6 cellular contexts compared by ENCODE assay signal in genomic region chr17:72708682-72709081, GRCh38.
DNase-seq lines count a peak whose midpoint lies in the region; ATAC-seq and TF ChIP-seq lines count a peak whose summit lies in the region.
"Not testable (repeated sequence)": the region's sequence is repeated elsewhere in the genome, so short reads cannot be mapped to it uniquely, and the experiment has no call there.

No MANE protein-coding gene starts in this region.

- WGBS in esophagus squamous epithelium, 2 donors: 56 to 75% methylated on average over 9 of the region's 9 CpGs

- CTCF ChIA-PET in T-cell (lab: Charles Lee) (interaction anchor here (0.6 to 1.0 kb wide), 3 partner anchors 14 to 663 kb away, joined by 3 to 4 read pairs (median 3); no protein-coding TSS in a partner anchor), MCF 10A (lab: Yijun Ruan, JAX) (interaction anchor here (0.6 to 1.4 kb wide), 2 partner anchors 16 to 1297 kb away, joined by 3 to 5 read pairs; no protein-coding TSS in a partner anchor)
- CTCF ChIA-PET in activated CD8-positive, alpha-beta memory T cell treated with anti-CD3 and anti-CD28 coated beads, Interleukin-2, amount 10 ng/mL, durations not matched to agents 7 days and 5 days (lab: Charles Lee): interaction anchor here (0.6 to 1.3 kb wide), 3 partner anchors 8 to 152 kb away, joined by 3 read pairs; no protein-coding TSS in a partner anchor
- CTCF ChIA-PET in activated naive CD4-positive, alpha-beta T cell treated with anti-CD3 and anti-CD28 coated beads for 36 hours (lab: Charles Lee): interaction anchor here (1.1 kb wide), 1 partner anchor 17 kb away, joined by 4 read pairs; no protein-coding TSS in a partner anchor

- H3K9me3 ChIP-seq in esophagus squamous epithelium: not testable (repeated sequence)

- not testable (repeated sequence) for H3K27me3 ChIP-seq in esophagus squamous epithelium

- not testable (repeated sequence) for H3K36me3 ChIP-seq in esophagus squamous epithelium

- H3K4me3 Mint-ChIP-seq in T-cell: peak overlapping the region in 1 of 3 donors; percentile 8
- peak overlapping the region; percentile 36 for H3K4me3 Mint-ChIP-seq in activated CD4-positive, alpha-beta T cell treated with anti-CD3 and anti-CD28 coated beads, Interleukin-2, amount 10 ng/mL, durations not matched to agents 24 days and 14 days
- H3K4me3 Mint-ChIP-seq in activated CD8-positive, alpha-beta memory T cell treated with anti-CD3 and anti-CD28 coated beads, Interleukin-2, amount 10 ng/mL, durations not matched to agents 7 days and 5 days; activated naive CD4-positive, alpha-beta T cell treated with anti-CD3 and anti-CD28 coated beads for 36 hours; MCF 10A (ENCODE audit: unreplicated experiment): not testable (repeated sequence)

- not testable (repeated sequence) for DNase-seq in T-cell; activated CD8-positive, alpha-beta memory T cell treated with anti-CD3 and anti-CD28 coated beads, Interleukin-2, amount 10 ng/mL, durations not matched to agents 7 days and 5 days; activated naive CD4-positive, alpha-beta T cell treated with anti-CD3 and anti-CD28 coated beads for 36 hours; MCF 10A (ENCODE audit: unreplicated experiment); esophagus squamous epithelium (lab: John Stamatoyannopoulos, UW)
- DNase-seq in activated CD4-positive, alpha-beta T cell treated with anti-CD3 and anti-CD28 coated beads, Interleukin-2, amount 10 ng/mL, durations not matched to agents 24 days and 14 days: peak; percentile 80

- not testable (repeated sequence) for H3K27me3 Mint-ChIP-seq in T-cell; activated CD4-positive, alpha-beta T cell treated with anti-CD3 and anti-CD28 coated beads, Interleukin-2, amount 10 ng/mL, durations not matched to agents 24 days and 14 days; activated CD8-positive, alpha-beta memory T cell treated with anti-CD3 and anti-CD28 coated beads, Interleukin-2, amount 10 ng/mL, durations not matched to agents 7 days and 5 days; activated naive CD4-positive, alpha-beta T cell treated with anti-CD3 and anti-CD28 coated beads for 36 hours (ENCODE audit: low read depth); MCF 10A (ENCODE audit: insufficient read depth, unreplicated experiment)

- H3K27ac Mint-ChIP-seq in T-cell: peak overlapping the region; percentile 12 to 60
- peak overlapping the region; percentile 78 for H3K27ac Mint-ChIP-seq in activated CD4-positive, alpha-beta T cell treated with anti-CD3 and anti-CD28 coated beads, Interleukin-2, amount 10 ng/mL, durations not matched to agents 24 days and 14 days
- peak overlapping the region; percentile 7 for H3K27ac Mint-ChIP-seq in activated CD8-positive, alpha-beta memory T cell treated with anti-CD3 and anti-CD28 coated beads, Interleukin-2, amount 10 ng/mL, durations not matched to agents 7 days and 5 days
- H3K27ac Mint-ChIP-seq in activated naive CD4-positive, alpha-beta T cell treated with anti-CD3 and anti-CD28 coated beads for 36 hours: peak overlapping the region; percentile 20
- peak overlapping the region; percentile 6 for H3K27ac Mint-ChIP-seq in MCF 10A (ENCODE audit: low read depth, unreplicated experiment)

- H3K4me3 ChIP-seq in esophagus squamous epithelium: not testable (repeated sequence)

- intact Hi-C loops in activated CD4-positive, alpha-beta T cell treated with anti-CD3 and anti-CD28 coated beads, Interleukin-2, amount 10 ng/mL, durations not matched to agents 24 days and 14 days (cut with micrococcal nuclease); activated naive CD4-positive, alpha-beta T cell treated with anti-CD3 and anti-CD28 coated beads for 36 hours (cut with micrococcal nuclease); MCF 10A (cut with micrococcal nuclease): not testable (repeated sequence)
- intact Hi-C loops in esophagus squamous epithelium (cut with DNase I): loop anchor here (10.0 kb wide), 1 partner anchor 124 kb away; no protein-coding TSS in a partner anchor

- POLR2A ChIA-PET in T-cell (lab: Charles Lee): not testable (repeated sequence)
- POLR2A ChIA-PET in MCF 10A (lab: Yijun Ruan, JAX): interaction anchor here (1.3 kb wide), 2 partner anchors 116 to 117 kb away, joined by 3 read pairs; no protein-coding TSS in a partner anchor

- peaks cover 0 to 60% (median 12%) of the 10 kb centered on the region in 3 donors for H3K4me1 ChIP-seq in esophagus squamous epithelium

- TF ChIP-seq CTCF in MCF 10A (IDR thresholded peaks at IDR 0.05; ENCODE audit: unreplicated experiment); esophagus squamous epithelium (IDR thresholded peaks at IDR 0.05): not testable (repeated sequence)

- H3K4me1 Mint-ChIP-seq in T-cell (peaks cover 14 to 36% (median 21%) of the 10 kb centered on the region in 3 donors), MCF 10A (ENCODE audit: insufficient read depth, unreplicated experiment) (peaks cover 21% of the 10 kb centered on the region)
- H3K4me1 Mint-ChIP-seq in activated CD4-positive, alpha-beta T cell treated with anti-CD3 and anti-CD28 coated beads, Interleukin-2, amount 10 ng/mL, durations not matched to agents 24 days and 14 days: peaks cover 49% of the 10 kb centered on the region
- peaks cover 36% of the 10 kb centered on the region for H3K4me1 Mint-ChIP-seq in activated CD8-positive, alpha-beta memory T cell treated with anti-CD3 and anti-CD28 coated beads, Interleukin-2, amount 10 ng/mL, durations not matched to agents 7 days and 5 days
- peaks cover 24% of the 10 kb centered on the region for H3K4me1 Mint-ChIP-seq in activated naive CD4-positive, alpha-beta T cell treated with anti-CD3 and anti-CD28 coated beads for 36 hours (ENCODE audit: low read depth)

- peak overlapping the region; percentile 42 to 84 (median 61) for H3K27ac ChIP-seq in esophagus squamous epithelium

- ATAC-seq in T-cell (replicated peaks in 1 of 4): peak in 2 of 4 experiments; percentile 26 to 34
- not testable (repeated sequence) for ATAC-seq in activated CD8-positive, alpha-beta memory T cell treated with anti-CD3 and anti-CD28 coated beads, Interleukin-2, amount 10 ng/mL, durations not matched to agents 7 days and 5 days

- peaks cover 9 to 15% (median 13%) of the 10 kb centered on the region in 3 donors for H3K9me3 Mint-ChIP-seq in T-cell
- H3K9me3 Mint-ChIP-seq in activated CD4-positive, alpha-beta T cell treated with anti-CD3 and anti-CD28 coated beads, Interleukin-2, amount 10 ng/mL, durations not matched to agents 24 days and 14 days: peaks cover 29% of the 10 kb centered on the region
- not testable (repeated sequence) for H3K9me3 Mint-ChIP-seq in activated CD8-positive, alpha-beta memory T cell treated with anti-CD3 and anti-CD28 coated beads, Interleukin-2, amount 10 ng/mL, durations not matched to agents 7 days and 5 days (ENCODE audit: low read depth); MCF 10A (ENCODE audit: unreplicated experiment)
- H3K9me3 Mint-ChIP-seq in activated naive CD4-positive, alpha-beta T cell treated with anti-CD3 and anti-CD28 coated beads for 36 hours: peaks cover 13% of the 10 kb centered on the region

- not testable (repeated sequence) for BruUV-seq in MCF 10A (replicated peaks; lab: Mats Ljungman, UMichigan)

- H3K36me3 Mint-ChIP-seq in T-cell (peaks cover 52% of the 10 kb centered on the region), MCF 10A (ENCODE audit: insufficient read depth, unreplicated experiment) (peaks cover 21% of the 10 kb centered on the region)
- H3K36me3 Mint-ChIP-seq in activated CD4-positive, alpha-beta T cell treated with anti-CD3 and anti-CD28 coated beads, Interleukin-2, amount 10 ng/mL, durations not matched to agents 24 days and 14 days (ENCODE audit: low read depth): peaks cover 40% of the 10 kb centered on the region
- peaks cover 38% of the 10 kb centered on the region for H3K36me3 Mint-ChIP-seq in activated CD8-positive, alpha-beta memory T cell treated with anti-CD3 and anti-CD28 coated beads, Interleukin-2, amount 10 ng/mL, durations not matched to agents 7 days and 5 days
- H3K36me3 Mint-ChIP-seq in activated naive CD4-positive, alpha-beta T cell treated with anti-CD3 and anti-CD28 coated beads for 36 hours (ENCODE audit: low read depth): peaks cover 29% of the 10 kb centered on the region

- TF ChIP-seq POLR2A in esophagus squamous epithelium (IDR thresholded peaks at IDR 0.05): not testable (repeated sequence)

Comparison
In these comparisons a context has a peak if more than half of its experiments do, and no peak if none do; other contexts are left out.
1. H3K27ac Mint-ChIP-seq: peak in every context shown above with its lines; median percentile 78 in activated CD4-positive, alpha-beta T cell treated with anti-CD3 and anti-CD28 coated beads, Interleukin-2, amount 10 ng/mL, durations not matched to agents 24 days and 14 days; 36 in T-cell; 20 in activated naive CD4-positive, alpha-beta T cell treated with anti-CD3 and anti-CD28 coated beads for 36 hours; 7 in activated CD8-positive, alpha-beta memory T cell treated with anti-CD3 and anti-CD28 coated beads, Interleukin-2, amount 10 ng/mL, durations not matched to agents 7 days and 5 days; 6 in MCF 10A.